ENCODE assay signal across 10 cellular contexts in genomic region chr15:48332642-48333034, GRCh38. TPM values are rescaled to one million over a fixed set of nuclear protein-coding genes. Genes with fewer than 3 reads are reported as not detected.
A peak's percentile ranks its signal among the peaks of the same experiment; 100 is the strongest.
DNase-seq lines count a peak whose midpoint lies in the region; ATAC-seq and TF ChIP-seq lines count a peak whose summit lies in the region.
"Had no signal": no experiment of that assay in that cellular context is flagged by ENCODE, and none has a peak within 500 bp of the region (broad histone marks: within the 10 kb centered on the region; RNA-seq: fewer than 3 reads in every experiment).

No MANE protein-coding gene starts in this region.

- peaks cover 10% of the 10 kb centered on the region for H3K79me2 ChIP-seq in hepatocyte
- H3K79me2 ChIP-seq: parathyroid adenoma had no signal

- no peak for ATAC-seq in WTC11
- ATAC-seq in HG02588 (IDR thresholded peaks at IDR 0.05; ENCODE audit: unreplicated experiment): no peak
- no peak for ATAC-seq in GM21737 (IDR thresholded peaks at IDR 0.05; ENCODE audit: unreplicated experiment)

- peaks cover 41% of the 10 kb centered on the region for H3K36me3 Mint-ChIP-seq in activated CD4-positive, alpha-beta T cell treated with anti-CD3 and anti-CD28 coated beads, Interleukin-2, amount 10 ng/mL, durations not matched to agents 24 days and 14 days (ENCODE audit: low read depth)
- H3K36me3 Mint-ChIP-seq in WTC11: peaks cover 24% of the 10 kb centered on the region

- H3K27ac Mint-ChIP-seq in activated CD4-positive, alpha-beta T cell treated with anti-CD3 and anti-CD28 coated beads, Interleukin-2, amount 10 ng/mL, durations not matched to agents 24 days and 14 days: peak overlapping the region; percentile 94
- H3K27ac Mint-ChIP-seq in WTC11: peak overlapping the region; percentile 75

- peaks cover 35% of the 10 kb centered on the region for H3K4me1 Mint-ChIP-seq in activated CD4-positive, alpha-beta T cell treated with anti-CD3 and anti-CD28 coated beads, Interleukin-2, amount 10 ng/mL, durations not matched to agents 24 days and 14 days
- H3K4me1 Mint-ChIP-seq in WTC11: peaks cover 46% of the 10 kb centered on the region

- H3K4me1 ChIP-seq in hepatocyte (ENCODE audit: insufficient read depth) (peaks cover 8% of the 10 kb centered on the region), suprapubic skin (peaks cover 18% of the 10 kb centered on the region)

- CTCF ChIA-PET in WTC11 (lab: Charles Lee): interaction anchor here (1.1 to 3.8 kb wide), 4 partner anchors 20 to 247 kb away, joined by 4 to 18 read pairs (median 10); no protein-coding TSS in a partner anchor

- H3K27me3 ChIP-seq in hepatocyte (no peaks in the 10 kb centered on the region), suprapubic skin (no peaks in the 10 kb centered on the region)

- no peaks in the 10 kb centered on the region for H3K9me3 Mint-ChIP-seq in activated CD4-positive, alpha-beta T cell treated with anti-CD3 and anti-CD28 coated beads, Interleukin-2, amount 10 ng/mL, durations not matched to agents 24 days and 14 days
- no peaks in the 10 kb centered on the region for H3K9me3 Mint-ChIP-seq in WTC11

- WGBS in hepatocyte (ENCODE audit: low lambda C conversion rate, missing lambda C conversion rate): 36% methylated on average over 9 of the region's 9 CpGs
- whole genome bisulfite sequencing in suprapubic skin: 46% methylated on average over 9 of the region's 9 CpGs

- no peaks in the 10 kb centered on the region for H3K9me2 ChIP-seq in hepatocyte (replicated peaks; ENCODE audit: insufficient read depth)

- H4K20me1 ChIP-seq in hepatocyte (ENCODE audit: insufficient read depth, poor library complexity, severe bottlenecking): peaks cover 6% of the 10 kb centered on the region

- H2AFZ ChIP-seq in hepatocyte: peak overlapping the region; percentile 99

- peak overlapping the region; percentile 95 for H3K4me3 Mint-ChIP-seq in activated CD4-positive, alpha-beta T cell treated with anti-CD3 and anti-CD28 coated beads, Interleukin-2, amount 10 ng/mL, durations not matched to agents 24 days and 14 days
- peak overlapping the region; percentile 97 for H3K4me3 Mint-ChIP-seq in WTC11

- H3K9me3 ChIP-seq in hepatocyte (ENCODE audit: low read depth) (no peaks in the 10 kb centered on the region), suprapubic skin (no peaks in the 10 kb centered on the region)

- intact Hi-C loops in activated CD4-positive, alpha-beta T cell treated with anti-CD3 and anti-CD28 coated beads, Interleukin-2, amount 10 ng/mL, durations not matched to agents 24 days and 14 days (cut with micrococcal nuclease): loop anchor here (5.0 kb wide), 4 partner anchors 155 to 1775 kb away; partner anchors contain the start of genes DTWD1, FAM227B, MYEF2 and SECISBP2L

- H3K4me3 ChIP-seq in hepatocyte (peak overlapping the region; percentile 91), suprapubic skin (peak overlapping the region; percentile 87)

- H3K27ac ChIP-seq in hepatocyte: no peak overlapping the region
- no peak overlapping the region for H3K27ac ChIP-seq in suprapubic skin

- H3K27me3 Mint-ChIP-seq in activated CD4-positive, alpha-beta T cell treated with anti-CD3 and anti-CD28 coated beads, Interleukin-2, amount 10 ng/mL, durations not matched to agents 24 days and 14 days: no peaks in the 10 kb centered on the region
- H3K27me3 Mint-ChIP-seq in WTC11 (ENCODE audit: low read depth): no peaks in the 10 kb centered on the region

- no peak for TF ChIP-seq CTCF in WTC11 (IDR thresholded peaks at IDR 0.05)
- TF ChIP-seq CTCF in hepatocyte (IDR thresholded peaks at IDR 0.05; ENCODE audit: poor library complexity): no peak
- TF ChIP-seq CTCF in suprapubic skin (IDR thresholded peaks at IDR 0.05): no peak

- no peak for TF ChIP-seq POLR2A in suprapubic skin (IDR thresholded peaks at IDR 0.05)

- TF ChIP-seq EP300 in suprapubic skin (IDR thresholded peaks at IDR 0.05): no peak

- POLR2A ChIA-PET in WTC11 (lab: Charles Lee): interaction anchor here (0.7 kb wide), 1 partner anchor 206 kb away, joined by 4 read pairs; no protein-coding TSS in a partner anchor

- DNase-seq in activated CD4-positive, alpha-beta T cell treated with anti-CD3 and anti-CD28 coated beads, Interleukin-2, amount 10 ng/mL, durations not matched to agents 24 days and 14 days: peak; percentile 78
- DNase-seq in activated CD4-positive, alpha-beta T cell treated with anti-CD3 and anti-CD28 coated beads, Interleukin-2, amount 50 U/mL, for 1 hour: no peak
- DNase-seq in WTC11 (ENCODE audit: low spot score) (no peak), hepatocyte (ENCODE audit: low spot score) (no peak), suprapubic skin (ENCODE audit: low spot score in 2 of 2) (no peak), NCI-H1694 treated with DMSO at 0.1 percent for 48 hours (lab: John Stamatoyannopoulos, UW) (no peak)
- DNase-seq: SHP77 treated with DMSO at 0.1 percent for 48 hours had no signal

- peak overlapping the region; percentile 100 for H3K4me2 ChIP-seq in hepatocyte

- H3K36me3 ChIP-seq in hepatocyte (replicated peaks; ENCODE audit: insufficient read depth, low read depth) (no peaks in the 10 kb centered on the region), suprapubic skin (peaks cover 37% of the 10 kb centered on the region)

TF ChIP-seq in WTC11, 78 proteins besides CTCF, POLR2A, EP300 and RAD21:
- TF ChIP-seq ARID4B (CRISPR knock-in tag; IDR thresholded peaks at IDR 0.05; ENCODE audit: borderline replicate concordance): no peak
- TF ChIP-seq CDX4 (CRISPR knock-in tag; IDR thresholded peaks at IDR 0.05; ENCODE audit: borderline replicate concordance): no peak
- TF ChIP-seq JUN (CRISPR knock-in tag; IDR thresholded peaks at IDR 0.05): no peak
- TF ChIP-seq ATF6 (CRISPR knock-in tag; IDR thresholded peaks at IDR 0.05): no peak
- TF ChIP-seq ZNF219 (CRISPR knock-in tag; IDR thresholded peaks at IDR 0.05; ENCODE audit: borderline replicate concordance): no peak
- no peak for TF ChIP-seq ZNF396 (CRISPR knock-in tag; IDR thresholded peaks at IDR 0.05; ENCODE audit: borderline replicate concordance)
- no peak for TF ChIP-seq CBFB (CRISPR knock-in tag; IDR thresholded peaks at IDR 0.05; ENCODE audit: low read depth)
- no peak for TF ChIP-seq FOXP1 (CRISPR knock-in tag; IDR thresholded peaks at IDR 0.05; ENCODE audit: borderline replicate concordance)

RNA-seq across cellular contexts. Expression of gene DUT, which starts 1.4 kb away (rescaled TPM):
- 259 and 273 TPM in 2 replicates for total RNA-seq in activated CD4-positive, alpha-beta T cell treated with anti-CD3 and anti-CD28 coated beads, Interleukin-2, amount 10 ng/mL, durations not matched to agents 24 days and 14 days
- 195 to 204 TPM (median 195 TPM) in 3 replicates for total RNA-seq in WTC11 (2021)
- total RNA-seq in hepatocyte: 45.1 and 50.9 TPM in 2 replicates
- 65.9 and 70.4 TPM in 2 replicates for polyA plus RNA-seq in hepatocyte
- total RNA-seq in suprapubic skin: 10 to 100 TPM; 49.3 to 69.4 (median 64.2) TPM
